ENCODE assay signal across 8 cellular contexts in the genomic region with DNA sequence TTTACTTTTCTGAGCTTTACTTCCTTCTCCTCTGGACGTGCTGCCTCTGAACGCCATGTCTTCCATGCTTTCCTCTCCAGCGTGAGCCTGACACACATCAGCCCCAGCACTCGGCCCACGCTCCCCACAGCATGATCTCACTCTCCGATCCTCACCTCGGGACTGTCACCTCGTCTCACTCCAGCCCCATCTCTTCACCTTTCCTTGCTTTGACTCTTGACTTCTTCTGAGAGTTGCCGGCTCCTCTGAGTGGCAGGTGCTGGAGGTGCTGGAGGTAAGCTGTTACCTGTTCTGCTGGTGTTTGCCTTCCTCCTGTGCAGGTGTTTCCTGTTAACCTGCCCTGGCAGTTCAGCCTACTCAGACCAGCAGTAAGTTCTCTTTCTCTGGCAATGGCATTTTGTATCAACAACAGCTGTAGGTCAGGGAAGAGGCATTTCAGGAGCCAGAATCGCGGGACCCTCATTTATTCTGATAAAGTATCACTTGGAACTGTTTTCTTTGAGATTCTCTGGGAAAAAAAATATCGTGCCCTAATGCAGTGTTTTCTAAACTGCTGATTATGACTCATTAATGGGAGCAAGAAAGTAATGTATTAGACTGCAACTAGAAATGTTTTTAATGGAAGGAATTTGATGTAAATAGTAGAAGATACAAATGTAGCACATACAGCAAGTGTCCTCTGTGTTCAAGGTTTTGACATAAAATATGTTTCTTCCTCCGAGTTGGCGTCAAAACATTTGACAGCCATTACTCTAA.
A peak's percentile ranks its signal among the peaks of the same experiment; 100 is the strongest.
DNase-seq lines count a peak whose midpoint lies in the region; ATAC-seq and TF ChIP-seq lines count a peak whose summit lies in the region.

No MANE protein-coding gene starts in this region.

- H3K27ac ChIP-seq in A673 (ENCODE audit: low read depth, low read length, poor library complexity, severe bottlenecking) = no peak overlapping the region

- no peaks in the 10 kb centered on the region for H3K9me3 ChIP-seq in A673 (ENCODE audit: low read depth, low read length, poor library complexity, severe bottlenecking)

- H3K36me3 ChIP-seq in A673 (ENCODE audit: insufficient read depth, low read length, poor library complexity, severe bottlenecking) = no peaks in the 10 kb centered on the region

- peak; percentile 54 for DNase-seq in COLO668 (lab: John Stamatoyannopoulos, UW; ENCODE audit: unreplicated experiment)
- no peak for DNase-seq in activated naive CD4-positive, alpha-beta T cell treated with anti-CD3 and anti-CD28 coated beads, Interleukin-2, amount 50 U/mL, for 72 hours (ENCODE audit: low spot score in 2 of 2)
- peak in 3 of 10 donors; percentile 4 to 23 (median 19) for DNase-seq in naive thymus-derived CD8-positive, alpha-beta T cell
- DNase-seq in GM20000 (ENCODE audit: low spot score) = no peak
- no peak for DNase-seq in Kasumi-1 (lab: John Stamatoyannopoulos, UW)
- DNase-seq in A673 (ENCODE audit: low spot score) = no peak

- H3K4me1 Mint-ChIP-seq in naive thymus-derived CD8-positive, alpha-beta T cell = peaks cover 56 to 94% (median 86%) of the 10 kb centered on the region in 4 donors

- TF ChIP-seq CTCF in GM20000 (IDR thresholded peaks at IDR 0.05; ENCODE audit: extremely low read depth, missing control alignments) (no peak), A673 (conservative IDR thresholded peaks at IDR 0.05; ENCODE audit: low read depth, low read length) (no peak)

- peak; percentile 30 for ATAC-seq in HG03066 (IDR thresholded peaks at IDR 0.05; ENCODE audit: low read depth, unreplicated experiment)
- ATAC-seq in activated naive CD4-positive, alpha-beta T cell treated with anti-CD3 and anti-CD28 coated beads, Interleukin-2, amount 50 U/mL, for 72 hours = peak; percentile 77 to 82
- peak; percentile 66 to 79 for ATAC-seq in naive thymus-derived CD8-positive, alpha-beta T cell
- no peak for ATAC-seq in HG02588 (IDR thresholded peaks at IDR 0.05; ENCODE audit: unreplicated experiment)

- intact Hi-C loops in A673 (cut with micrococcal nuclease; ENCODE audit: unreplicated experiment) = no loop called here

- peak overlapping the region; percentile 0 to 20 for H3K27ac Mint-ChIP-seq in activated naive CD4-positive, alpha-beta T cell treated with anti-CD3 and anti-CD28 coated beads, Interleukin-2, amount 50 U/mL, for 72 hours
- H3K27ac Mint-ChIP-seq in naive thymus-derived CD8-positive, alpha-beta T cell = peak overlapping the region in 9 of 10 donors; percentile 11 to 84 (median 49)

- POLR2A ChIA-PET in naive thymus-derived CD8-positive, alpha-beta T cell (lab: Charles Lee) = interaction anchor here (0.6 kb wide), 1 partner anchor 87 kb away, joined by 4 read pairs; no protein-coding TSS in a partner anchor
- POLR2A ChIA-PET in A673 (lab: Charles Lee; ENCODE audit: low non-redundant PET) = no interaction called here

- no peaks in the 10 kb centered on the region for H3K27me3 Mint-ChIP-seq in naive thymus-derived CD8-positive, alpha-beta T cell

- H3K4me3 ChIP-seq in A673 (ENCODE audit: low read depth, low read length, poor library complexity, severe bottlenecking) = no peak overlapping the region

- H3K27me3 ChIP-seq in A673 (replicated peaks; ENCODE audit: insufficient read depth, low read depth, low read length, poor library complexity) = no peaks in the 10 kb centered on the region

- peak overlapping the region; percentile 39 to 79 (median 57) for H3K4me3 Mint-ChIP-seq in naive thymus-derived CD8-positive, alpha-beta T cell

- no peaks in the 10 kb centered on the region for H3K9me3 Mint-ChIP-seq in activated naive CD4-positive, alpha-beta T cell treated with anti-CD3 and anti-CD28 coated beads, Interleukin-2, amount 50 U/mL, for 72 hours
- H3K9me3 Mint-ChIP-seq in naive thymus-derived CD8-positive, alpha-beta T cell = no peaks in the 10 kb centered on the region

- CTCF ChIA-PET in A673 (lab: Charles Lee) = no interaction called here

- H3K36me3 Mint-ChIP-seq in activated naive CD4-positive, alpha-beta T cell treated with anti-CD3 and anti-CD28 coated beads, Interleukin-2, amount 50 U/mL, for 72 hours = peaks cover 0 to 6% of the 10 kb centered on the region in 2 donors
- peaks cover 0 to 2% (median 0%) of the 10 kb centered on the region in 3 donors for H3K36me3 Mint-ChIP-seq in naive thymus-derived CD8-positive, alpha-beta T cell

- H3K4me1 ChIP-seq in A673 (ENCODE audit: insufficient read depth, low read length, poor library complexity, severe bottlenecking) = peaks cover 21% of the 10 kb centered on the region

- no TSS peak for BruUV-seq in A673 (replicated peaks; lab: Mats Ljungman, UMichigan)
